ENCODE assay signal across 14 cellular contexts in the genomic region with DNA sequence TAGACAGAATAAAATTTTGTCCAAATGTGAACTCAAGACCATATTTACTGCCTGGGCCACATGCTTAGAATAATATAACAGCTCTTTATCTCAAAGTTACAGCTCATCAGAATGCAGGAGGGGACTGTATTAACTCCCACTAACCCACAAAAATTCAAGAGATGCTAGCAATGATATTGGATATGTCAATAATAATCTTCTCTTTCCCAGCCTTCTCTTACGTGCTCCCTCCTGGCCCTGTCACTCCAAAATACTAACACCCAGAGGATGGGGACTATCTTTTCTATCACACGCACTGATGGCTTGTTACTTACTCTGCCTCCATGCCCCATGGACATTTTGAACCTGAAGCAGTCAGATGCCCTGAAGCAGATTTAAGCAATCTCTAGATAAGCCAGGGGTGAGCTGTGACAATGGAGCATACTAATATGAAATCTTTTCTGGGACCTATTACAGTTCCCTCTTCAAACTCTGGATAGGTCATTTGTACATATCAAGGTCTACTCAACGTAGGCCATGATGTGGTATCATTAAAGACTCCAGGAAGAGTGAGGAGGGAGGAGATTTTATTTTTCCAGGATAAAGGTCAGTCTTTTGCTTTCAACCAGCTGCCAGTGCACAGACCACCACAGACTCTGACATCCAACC.
DNase-seq lines count a peak whose midpoint lies in the region; ATAC-seq and TF ChIP-seq lines count a peak whose summit lies in the region.
"Had no signal": no experiment of that assay in that cellular context is flagged by ENCODE, and none has a peak within 500 bp of the region (broad histone marks: within the 10 kb centered on the region; RNA-seq: fewer than 3 reads in every experiment).

No MANE protein-coding gene starts in this region.

- no peaks in the 10 kb centered on the region for H3K36me3 ChIP-seq in mucosa of descending colon (ENCODE audit: low read depth)
- H3K36me3 ChIP-seq in osteoblast (ENCODE audit: insufficient read depth, low read length), result no peaks in the 10 kb centered on the region
- H3K36me3 ChIP-seq: esophagus squamous epithelium had no signal

- no peak for DNase-seq in mucosa of descending colon
- DNase-seq in NCI-H2107 (lab: John Stamatoyannopoulos, UW), result no peak
- no peak for DNase-seq in osteoblast (ENCODE audit: insufficient read length, low spot score, missing footprints)
- no peak for DNase-seq in NCI-H82 (lab: John Stamatoyannopoulos, UW)
- DNase-seq: activated T-cell treated with anti-CD3 and anti-CD28 coated beads, Interleukin-2, amount 50 U/mL, for 24 hours; esophagus squamous epithelium; NCI-H1092; nephron progenitor cell; PC-3; stimulated activated CD4-positive, alpha-beta T cell treated with anti-CD3 and anti-CD28 coated beads, Interleukin-12 subunit alpha, Interleukin-12 subunit beta, amount 100 ng/mL, for 4 hours had no signal

- no peaks in the 10 kb centered on the region for H3K27me3 ChIP-seq in osteoblast (ENCODE audit: insufficient read depth, low read length)
- H3K27me3 ChIP-seq: esophagus squamous epithelium had no signal

- H4K20me1 ChIP-seq in osteoblast (ENCODE audit: insufficient read depth, low read length), result no peaks in the 10 kb centered on the region

- H3K79me2 ChIP-seq in osteoblast (ENCODE audit: insufficient read depth, low read length), result no peaks in the 10 kb centered on the region

- no peak overlapping the region for H3K4me3 ChIP-seq in mucosa of descending colon
- H3K4me3 ChIP-seq in osteoblast (ENCODE audit: insufficient read depth, low read length), result no peak overlapping the region
- H3K4me3 ChIP-seq: esophagus squamous epithelium had no signal

- no peak overlapping the region for H3K27ac ChIP-seq in osteoblast (ENCODE audit: low read depth, low read length)
- H3K27ac ChIP-seq: esophagus squamous epithelium had no signal

- H3K9me3 ChIP-seq in mucosa of descending colon, result no peaks in the 10 kb centered on the region
- H3K9me3 ChIP-seq in osteoblast (ENCODE audit: low read depth, low read length), result peaks cover 3% of the 10 kb centered on the region
- H3K9me3 ChIP-seq: esophagus squamous epithelium had no signal

- H3K4me1 ChIP-seq in mucosa of descending colon (ENCODE audit: low read depth) (peaks cover 6% of the 10 kb centered on the region), osteoblast (ENCODE audit: insufficient read depth, low read length) (no peaks in the 10 kb centered on the region)
- H3K4me1 ChIP-seq: esophagus squamous epithelium had no signal

- no peak overlapping the region for H2AFZ ChIP-seq in osteoblast (ENCODE audit: low read length)

- TF ChIP-seq CTCF in mucosa of descending colon (IDR thresholded peaks at IDR 0.05) (no peak), osteoblast (IDR thresholded peaks at IDR 0.05; ENCODE audit: extremely low read depth, low read depth, low read length) (no peak)

- no peak overlapping the region for H3K4me2 ChIP-seq in osteoblast (ENCODE audit: insufficient read depth, low read length)

- ATAC-seq in GM19043 (IDR thresholded peaks at IDR 0.05; ENCODE audit: low read depth, unreplicated experiment), result peak; percentile 9
- peak; percentile 10 for ATAC-seq in HG02571 (IDR thresholded peaks at IDR 0.05; ENCODE audit: unreplicated experiment)
- ATAC-seq in HG03378 (IDR thresholded peaks at IDR 0.05; ENCODE audit: unreplicated experiment), result peak; percentile 11
- peak; percentile 64 for ATAC-seq in mucosa of descending colon
- ATAC-seq: PC-3; stimulated activated effector memory CD8-positive, alpha-beta T cell treated with anti-CD3 and anti-CD28 coated beads, Interleukin-12 subunit alpha, Interleukin-12 subunit beta, amount 100 ng/mL, for 72 hours had no signal

- intact Hi-C loops in mucosa of descending colon (cut with DNase I, micrococcal nuclease), result no loop called here

Comparison
In these comparisons a context has a peak if more than half of its experiments do, and no peak if none do; other contexts are left out.
1. ATAC-seq: peak in every context shown above with its lines; median percentile 64 in mucosa of descending colon; 11 in HG03378; 10 in HG02571; 9 in GM19043.